In genomic region chr21:34074283-34075098, GRCh38 we compare ENCODE assay signal across 1 cellular context.
TF ChIP-seq lines count a peak whose summit lies in the region.

No MANE protein-coding gene starts in this region.

TF ChIP-seq in IMR-90, 13 proteins besides CTCF, POLR2A, EP300 and RAD21:
- TF ChIP-seq SMC3 (IDR thresholded peaks at IDR 0.05; ENCODE audit: low read depth, low read length): no peak
- TF ChIP-seq, protein P1, sequence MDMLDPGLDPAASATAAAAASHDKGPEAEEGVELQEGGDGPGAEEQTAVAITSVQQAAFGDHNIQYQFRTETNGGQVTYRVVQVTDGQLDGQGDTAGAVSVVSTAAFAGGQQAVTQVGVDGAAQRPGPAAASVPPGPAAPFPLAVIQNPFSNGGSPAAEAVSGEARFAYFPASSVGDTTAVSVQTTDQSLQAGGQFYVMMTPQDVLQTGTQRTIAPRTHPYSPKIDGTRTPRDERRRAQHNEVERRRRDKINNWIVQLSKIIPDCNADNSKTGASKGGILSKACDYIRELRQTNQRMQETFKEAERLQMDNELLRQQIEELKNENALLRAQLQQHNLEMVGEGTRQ (IDR thresholded peaks at IDR 0.05; ENCODE audit: low read depth, low read length): no peak
- TF ChIP-seq RFX5 (IDR thresholded peaks at IDR 0.05; ENCODE audit: low read depth, low read length): no peak
- no peak for TF ChIP-seq NFE2L2 (IDR thresholded peaks at IDR 0.05; ENCODE audit: low read depth, low read length)
- TF ChIP-seq FOS (IDR thresholded peaks at IDR 0.05; ENCODE audit: low read depth, low read length): no peak
- TF ChIP-seq, protein P2, sequence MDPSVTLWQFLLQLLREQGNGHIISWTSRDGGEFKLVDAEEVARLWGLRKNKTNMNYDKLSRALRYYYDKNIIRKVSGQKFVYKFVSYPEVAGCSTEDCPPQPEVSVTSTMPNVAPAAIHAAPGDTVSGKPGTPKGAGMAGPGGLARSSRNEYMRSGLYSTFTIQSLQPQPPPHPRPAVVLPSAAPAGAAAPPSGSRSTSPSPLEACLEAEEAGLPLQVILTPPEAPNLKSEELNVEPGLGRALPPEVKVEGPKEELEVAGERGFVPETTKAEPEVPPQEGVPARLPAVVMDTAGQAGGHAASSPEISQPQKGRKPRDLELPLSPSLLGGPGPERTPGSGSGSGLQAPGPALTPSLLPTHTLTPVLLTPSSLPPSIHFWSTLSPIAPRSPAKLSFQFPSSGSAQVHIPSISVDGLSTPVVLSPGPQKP (IDR thresholded peaks at IDR 0.05; ENCODE audit: borderline replicate concordance, low read depth, low read length): no peak
- TF ChIP-seq RCOR1 (IDR thresholded peaks at IDR 0.05; ENCODE audit: insufficient replicate concordance, low read length): no peak
- no peak for TF ChIP-seq MAFK (IDR thresholded peaks at IDR 0.05; ENCODE audit: low read depth, low read length)
- TF ChIP-seq MAZ (IDR thresholded peaks at IDR 0.05; ENCODE audit: borderline replicate concordance, low read depth, low read length): no peak
- no peak for TF ChIP-seq BHLHE40 (IDR thresholded peaks at IDR 0.05; ENCODE audit: low read depth, low read length)
